13 cellular contexts compared by ENCODE assay signal in the genomic region with DNA sequence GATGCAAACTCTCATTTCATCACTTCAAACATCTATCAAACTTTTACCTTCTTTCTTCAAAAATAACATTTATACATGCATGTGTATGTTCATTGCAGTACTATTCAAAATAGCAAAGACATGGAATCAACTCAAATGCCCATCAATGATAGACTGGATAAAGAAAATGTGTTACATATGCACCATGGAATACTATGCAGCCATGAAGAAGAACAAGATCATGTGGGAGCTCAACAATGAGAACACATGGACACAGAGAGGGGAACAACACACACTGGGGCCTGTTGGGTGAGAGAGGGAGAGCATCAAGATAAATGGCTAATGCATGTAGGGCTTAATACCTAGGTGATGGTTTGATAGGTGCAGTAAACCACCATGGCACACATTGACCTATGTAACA. TPM values are rescaled to one million over a fixed set of nuclear protein-coding genes. Genes with fewer than 3 reads are reported as not detected.
"Had no signal": no experiment of that assay in that cellular context is flagged by ENCODE, and none has a peak within 500 bp of the region (broad histone marks: within the 10 kb centered on the region; RNA-seq: fewer than 3 reads in every experiment).

No MANE protein-coding gene starts in this region.

RNA-seq across cellular contexts. Expression of a gene that starts 13.1 kb away (rescaled TPM):
- total RNA-seq: activated B cell treated with CpG ODN at 0.5 μM for 24 hours; activated CD4-positive, alpha-beta memory T cell treated with anti-CD3 and anti-CD28 coated beads for 36 hours; activated CD4-positive, alpha-beta T cell treated with anti-CD3 and anti-CD28 coated beads for 36 hours; activated CD4-positive, alpha-beta T cell treated with anti-CD3 and anti-CD28 coated beads, Interleukin-2, amount 10 ng/mL, durations not matched to agents 24 days and 14 days; activated CD4-positive, alpha-beta T cell treated with anti-CD3 and anti-CD28 coated beads, Interleukin-2, amount 10 ng/mL, durations not matched to agents 7 days and 5 days; activated CD8-positive, alpha-beta memory T cell treated with anti-CD3 and anti-CD28 coated beads for 36 hours; activated CD8-positive, alpha-beta memory T cell treated with anti-CD3 and anti-CD28 coated beads, Interleukin-2, amount 10 ng/mL, durations not matched to agents 7 days and 5 days; activated CD8-positive, alpha-beta T cell treated with anti-CD3 and anti-CD28 coated beads for 36 hours; activated CD8-positive, alpha-beta T cell treated with anti-CD3 and anti-CD28 coated beads, Interleukin-2, amount 10 ng/mL, durations not matched to agents 7 days and 5 days; T-helper 1 cell treated with Interleukin-12 subunit alpha and Interleukin-12 subunit beta and Interleukin-4 antibody, amounts not matched to agents 30 ng/mL and 1 ng/mL, for 36 hours; T-helper 17 cell; T-helper 2 cell treated with Interferon-gamma antibody and Interleukin-4, amounts not matched to agents 100 ng/mL and 5 ng/mL, for 36 hours; WTC11 had no signal
